In genomic region chr7:151408498-151408838, GRCh38 we compare ENCODE assay signal across 2 cellular contexts.
TF ChIP-seq lines count a peak whose summit lies in the region.

No MANE protein-coding gene starts in this region.

TF ChIP-seq in SK-N-SH, 30 proteins besides CTCF, POLR2A, EP300 and RAD21:
- TF ChIP-seq REST (IDR thresholded peaks at IDR 0.05; ENCODE audit: low read depth, low read length) (no peak), SMC3 (IDR thresholded peaks at IDR 0.05; ENCODE audit: low read depth, low read length) (0 out of 2 replicates have a peak, but pooled peaks have one; percentile 5)

TF ChIP-seq in SK-N-SH treated with all-trans-retinoic acid at 6 μM for 48 hours, 23 proteins besides CTCF, POLR2A, EP300 and RAD21 (continued from another document):
- TF ChIP-seq, protein P1, sequence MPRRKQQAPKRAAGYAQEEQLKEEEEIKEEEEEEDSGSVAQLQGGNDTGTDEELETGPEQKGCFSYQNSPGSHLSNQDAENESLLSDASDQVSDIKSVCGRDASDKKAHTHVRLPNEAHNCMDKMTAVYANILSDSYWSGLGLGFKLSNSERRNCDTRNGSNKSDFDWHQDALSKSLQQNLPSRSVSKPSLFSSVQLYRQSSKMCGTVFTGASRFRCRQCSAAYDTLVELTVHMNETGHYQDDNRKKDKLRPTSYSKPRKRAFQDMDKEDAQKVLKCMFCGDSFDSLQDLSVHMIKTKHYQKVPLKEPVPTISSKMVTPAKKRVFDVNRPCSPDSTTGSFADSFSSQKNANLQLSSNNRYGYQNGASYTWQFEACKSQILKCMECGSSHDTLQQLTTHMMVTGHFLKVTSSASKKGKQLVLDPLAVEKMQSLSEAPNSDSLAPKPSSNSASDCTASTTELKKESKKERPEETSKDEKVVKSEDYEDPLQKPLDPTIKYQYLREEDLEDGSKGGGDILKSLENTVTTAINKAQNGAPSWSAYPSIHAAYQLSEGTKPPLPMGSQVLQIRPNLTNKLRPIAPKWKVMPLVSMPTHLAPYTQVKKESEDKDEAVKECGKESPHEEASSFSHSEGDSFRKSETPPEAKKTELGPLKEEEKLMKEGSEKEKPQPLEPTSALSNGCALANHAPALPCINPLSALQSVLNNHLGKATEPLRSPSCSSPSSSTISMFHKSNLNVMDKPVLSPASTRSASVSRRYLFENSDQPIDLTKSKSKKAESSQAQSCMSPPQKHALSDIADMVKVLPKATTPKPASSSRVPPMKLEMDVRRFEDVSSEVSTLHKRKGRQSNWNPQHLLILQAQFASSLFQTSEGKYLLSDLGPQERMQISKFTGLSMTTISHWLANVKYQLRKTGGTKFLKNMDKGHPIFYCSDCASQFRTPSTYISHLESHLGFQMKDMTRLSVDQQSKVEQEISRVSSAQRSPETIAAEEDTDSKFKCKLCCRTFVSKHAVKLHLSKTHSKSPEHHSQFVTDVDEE (CRISPR knock-in tag; IDR thresholded peaks at IDR 0.05): no peak
- TF ChIP-seq, protein P2, sequence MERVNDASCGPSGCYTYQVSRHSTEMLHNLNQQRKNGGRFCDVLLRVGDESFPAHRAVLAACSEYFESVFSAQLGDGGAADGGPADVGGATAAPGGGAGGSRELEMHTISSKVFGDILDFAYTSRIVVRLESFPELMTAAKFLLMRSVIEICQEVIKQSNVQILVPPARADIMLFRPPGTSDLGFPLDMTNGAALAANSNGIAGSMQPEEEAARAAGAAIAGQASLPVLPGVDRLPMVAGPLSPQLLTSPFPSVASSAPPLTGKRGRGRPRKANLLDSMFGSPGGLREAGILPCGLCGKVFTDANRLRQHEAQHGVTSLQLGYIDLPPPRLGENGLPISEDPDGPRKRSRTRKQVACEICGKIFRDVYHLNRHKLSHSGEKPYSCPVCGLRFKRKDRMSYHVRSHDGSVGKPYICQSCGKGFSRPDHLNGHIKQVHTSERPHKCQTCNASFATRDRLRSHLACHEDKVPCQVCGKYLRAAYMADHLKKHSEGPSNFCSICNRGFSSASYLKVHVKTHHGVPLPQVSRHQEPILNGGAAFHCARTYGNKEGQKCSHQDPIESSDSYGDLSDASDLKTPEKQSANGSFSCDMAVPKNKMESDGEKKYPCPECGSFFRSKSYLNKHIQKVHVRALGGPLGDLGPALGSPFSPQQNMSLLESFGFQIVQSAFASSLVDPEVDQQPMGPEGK (CRISPR knock-in tag; IDR thresholded peaks at IDR 0.05; ENCODE audit: borderline replicate concordance): no peak
- TF ChIP-seq OSR1 (CRISPR knock-in tag; IDR thresholded peaks at IDR 0.05) (no peak), SNAI2 (CRISPR knock-in tag; IDR thresholded peaks at IDR 0.05) (no peak), TOX (CRISPR knock-in tag; IDR thresholded peaks at IDR 0.05; ENCODE audit: borderline replicate concordance) (no peak)
